ENCODE assay signal across 1 cellular context in the genomic region with DNA sequence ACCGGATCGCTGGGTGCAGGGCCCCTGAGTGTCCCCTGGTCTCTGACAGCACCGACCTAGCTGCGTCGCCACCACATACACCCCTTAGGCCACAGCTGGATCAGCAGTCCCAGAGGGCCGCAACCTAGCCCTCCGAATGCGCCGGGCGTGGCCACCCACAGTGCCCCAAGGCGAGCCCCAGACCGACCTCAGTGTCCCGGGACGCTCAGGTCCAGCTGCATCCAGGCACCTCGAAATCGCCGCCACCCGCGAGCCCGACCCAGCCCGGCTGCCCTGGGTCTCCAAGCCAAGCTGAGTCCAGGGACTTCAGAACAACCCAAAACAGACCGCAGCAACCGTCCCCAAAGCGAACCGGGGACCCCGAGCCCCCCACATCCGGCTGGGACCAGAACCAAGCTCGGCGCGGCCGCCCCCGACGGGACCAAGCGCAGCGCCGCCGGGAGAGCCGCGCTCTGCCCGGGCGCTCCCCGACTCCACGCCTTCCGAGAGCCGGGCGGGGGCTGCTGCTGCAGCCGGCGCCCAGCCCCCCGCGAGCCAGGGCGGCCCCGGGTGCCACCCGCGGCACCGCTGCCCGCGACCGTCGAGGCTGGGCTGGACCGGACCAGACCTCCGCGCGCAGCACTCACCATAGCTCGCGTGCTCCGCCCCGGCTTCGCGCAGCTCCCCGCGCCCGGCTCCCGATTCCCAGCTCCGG.
TF ChIP-seq lines count a peak whose summit lies in the region.

No MANE protein-coding gene starts in this region.

TF ChIP-seq in HEK293, 187 proteins besides CTCF, POLR2A, EP300 and RAD21 (continued from another document and continues in another):
- TF ChIP-seq, protein P1, sequence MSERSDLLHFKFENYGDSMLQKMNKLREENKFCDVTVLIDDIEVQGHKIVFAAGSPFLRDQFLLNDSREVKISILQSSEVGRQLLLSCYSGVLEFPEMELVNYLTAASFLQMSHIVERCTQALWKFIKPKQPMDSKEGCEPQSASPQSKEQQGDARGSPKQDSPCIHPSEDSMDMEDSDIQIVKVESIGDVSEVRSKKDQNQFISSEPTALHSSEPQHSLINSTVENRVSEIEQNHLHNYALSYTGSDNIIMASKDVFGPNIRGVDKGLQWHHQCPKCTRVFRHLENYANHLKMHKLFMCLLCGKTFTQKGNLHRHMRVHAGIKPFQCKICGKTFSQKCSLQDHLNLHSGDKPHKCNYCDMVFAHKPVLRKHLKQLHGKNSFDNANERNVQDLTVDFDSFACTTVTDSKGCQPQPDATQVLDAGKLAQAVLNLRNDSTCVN (tag by site-specific recombination; optimal IDR thresholded peaks at IDR 0.05): no peak
- TF ChIP-seq ZNF549 (tag by site-specific recombination; IDR thresholded peaks at IDR 0.05) (no peak), KLF10 (tag by site-specific recombination; IDR thresholded peaks at IDR 0.05) (no peak), ZNF830 (tag by site-specific recombination; IDR thresholded peaks at IDR 0.05; ENCODE audit: low read depth) (no peak), ZNF677 (tag by site-specific recombination; IDR thresholded peaks at IDR 0.05) (no peak), ZNF626 (tag by site-specific recombination; IDR thresholded peaks at IDR 0.05) (no peak), OSR2 (tag by site-specific recombination; IDR thresholded peaks at IDR 0.05) (no peak), GLIS2 (tag by site-specific recombination; IDR thresholded peaks at IDR 0.05) (peak; percentile 84), ZEB2 (tag by site-specific recombination; IDR thresholded peaks at IDR 0.05) (peak; percentile 38), ZNF350 (tag by site-specific recombination; IDR thresholded peaks at IDR 0.05) (no peak), SALL2 (tag by site-specific recombination; IDR thresholded peaks at IDR 0.05; ENCODE audit: borderline replicate concordance) (no peak), ZBTB1 (tag by site-specific recombination; IDR thresholded peaks at IDR 0.05) (no peak), SP7 (tag by site-specific recombination; IDR thresholded peaks at IDR 0.05) (no peak), ZNF221 (tag by site-specific recombination; IDR thresholded peaks at IDR 0.05; ENCODE audit: borderline replicate concordance) (no peak), HOXC10 (CRISPR knock-in tag; IDR thresholded peaks at IDR 0.05) (no peak), SCRT1 (tag by site-specific recombination; IDR thresholded peaks at IDR 0.05; ENCODE audit: borderline replicate concordance) (no peak), ZNF16 (tag by site-specific recombination; IDR thresholded peaks at IDR 0.05; ENCODE audit: low read depth) (no peak), ZNF548 (tag by site-specific recombination; IDR thresholded peaks at IDR 0.05) (no peak), ZNF561 (tag by site-specific recombination; IDR thresholded peaks at IDR 0.05; ENCODE audit: borderline replicate concordance) (no peak), REPIN1 (tag by site-specific recombination; IDR thresholded peaks at IDR 0.05; ENCODE audit: low read depth) (no peak), ZNF777 (tag by site-specific recombination; IDR thresholded peaks at IDR 0.05; ENCODE audit: borderline replicate concordance) (no peak), ZNF174 (tag by site-specific recombination; IDR thresholded peaks at IDR 0.05) (no peak), ZNF555 (tag by site-specific recombination; conservative IDR thresholded peaks at IDR 0.05) (no peak), ZNF239 (tag by site-specific recombination; IDR thresholded peaks at IDR 0.05) (no peak), ZBTB20 (tag by site-specific recombination; IDR thresholded peaks at IDR 0.05) (peak; percentile 78), ZFP41 (tag by site-specific recombination; IDR thresholded peaks at IDR 0.05; ENCODE audit: borderline replicate concordance) (no peak), ZNF391 (tag by site-specific recombination; IDR thresholded peaks at IDR 0.05; ENCODE audit: borderline replicate concordance, low read depth) (no peak), ZNF202 (tag by site-specific recombination; IDR thresholded peaks at IDR 0.05; ENCODE audit: borderline replicate concordance) (no peak), ZIC2 (tag by site-specific recombination; IDR thresholded peaks at IDR 0.05) (peak; percentile 63), MEIS1 (CRISPR knock-in tag; IDR thresholded peaks at IDR 0.05; ENCODE audit: borderline replicate concordance) (no peak), ZNF530 (tag by site-specific recombination; IDR thresholded peaks at IDR 0.05; ENCODE audit: low read depth) (no peak), ZNF707 (tag by site-specific recombination; IDR thresholded peaks at IDR 0.05) (no peak), ZNF510 (tag by site-specific recombination; IDR thresholded peaks at IDR 0.05; ENCODE audit: insufficient replicate concordance) (no peak), ZNF843 (tag by site-specific recombination; IDR thresholded peaks at IDR 0.05) (no peak)
- TF ChIP-seq, protein P2, sequence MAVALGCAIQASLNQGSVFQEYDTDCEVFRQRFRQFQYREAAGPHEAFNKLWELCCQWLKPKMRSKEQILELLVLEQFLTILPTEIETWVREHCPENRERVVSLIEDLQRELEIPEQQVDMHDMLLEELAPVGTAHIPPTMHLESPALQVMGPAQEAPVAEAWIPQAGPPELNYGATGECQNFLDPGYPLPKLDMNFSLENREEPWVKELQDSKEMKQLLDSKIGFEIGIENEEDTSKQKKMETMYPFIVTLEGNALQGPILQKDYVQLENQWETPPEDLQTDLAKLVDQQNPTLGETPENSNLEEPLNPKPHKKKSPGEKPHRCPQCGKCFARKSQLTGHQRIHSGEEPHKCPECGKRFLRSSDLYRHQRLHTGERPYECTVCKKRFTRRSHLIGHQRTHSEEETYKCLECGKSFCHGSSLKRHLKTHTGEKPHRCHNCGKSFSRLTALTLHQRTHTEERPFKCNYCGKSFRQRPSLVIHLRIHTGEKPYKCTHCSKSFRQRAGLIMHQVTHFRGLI (tag by site-specific recombination; IDR thresholded peaks at IDR 0.05): peak; percentile 29; the same call in 1 of the 2 replicates
- TF ChIP-seq, protein P3, sequence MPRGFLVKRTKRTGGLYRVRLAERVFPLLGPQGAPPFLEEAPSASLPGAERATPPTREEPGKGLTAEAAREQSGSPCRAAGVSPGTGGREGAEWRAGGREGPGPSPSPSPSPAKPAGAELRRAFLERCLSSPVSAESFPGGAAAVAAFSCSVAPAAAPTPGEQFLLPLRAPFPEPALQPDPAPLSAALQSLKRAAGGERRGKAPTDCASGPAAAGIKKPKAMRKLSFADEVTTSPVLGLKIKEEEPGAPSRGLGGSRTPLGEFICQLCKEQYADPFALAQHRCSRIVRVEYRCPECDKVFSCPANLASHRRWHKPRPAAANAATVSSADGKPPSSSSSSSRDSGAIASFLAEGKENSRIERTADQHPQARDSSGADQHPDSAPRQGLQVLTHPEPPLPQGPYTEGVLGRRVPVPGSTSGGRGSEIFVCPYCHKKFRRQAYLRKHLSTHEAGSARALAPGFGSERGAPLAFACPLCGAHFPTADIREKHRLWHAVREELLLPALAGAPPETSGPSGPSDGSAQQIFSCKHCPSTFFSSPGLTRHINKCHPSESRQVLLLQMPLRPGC (tag by site-specific recombination; IDR thresholded peaks at IDR 0.05): no peak
- TF ChIP-seq, protein P4, sequence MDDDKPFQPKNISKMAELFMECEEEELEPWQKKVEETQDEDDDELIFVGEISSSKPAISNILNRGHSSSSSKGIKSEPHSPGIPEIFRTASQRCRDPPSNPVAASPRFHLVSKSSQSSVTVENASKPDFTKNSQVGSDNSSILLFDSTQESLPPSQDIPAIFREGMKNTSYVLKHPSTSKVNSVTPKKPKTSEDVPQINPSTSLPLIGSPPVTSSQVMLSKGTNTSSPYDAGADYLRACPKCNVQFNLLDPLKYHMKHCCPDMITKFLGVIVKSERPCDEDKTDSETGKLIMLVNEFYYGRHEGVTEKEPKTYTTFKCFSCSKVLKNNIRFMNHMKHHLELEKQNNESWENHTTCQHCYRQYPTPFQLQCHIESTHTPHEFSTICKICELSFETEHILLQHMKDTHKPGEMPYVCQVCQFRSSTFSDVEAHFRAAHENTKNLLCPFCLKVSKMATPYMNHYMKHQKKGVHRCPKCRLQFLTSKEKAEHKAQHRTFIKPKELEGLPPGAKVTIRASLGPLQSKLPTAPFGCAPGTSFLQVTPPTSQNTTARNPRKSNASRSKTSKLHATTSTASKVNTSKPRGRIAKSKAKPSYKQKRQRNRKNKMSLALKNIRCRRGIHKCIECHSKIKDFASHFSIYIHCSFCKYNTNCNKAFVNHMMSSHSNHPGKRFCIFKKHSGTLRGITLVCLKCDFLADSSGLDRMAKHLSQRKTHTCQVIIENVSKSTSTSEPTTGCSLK (tag by site-specific recombination; IDR thresholded peaks at IDR 0.05): no peak
- TF ChIP-seq, protein P5, sequence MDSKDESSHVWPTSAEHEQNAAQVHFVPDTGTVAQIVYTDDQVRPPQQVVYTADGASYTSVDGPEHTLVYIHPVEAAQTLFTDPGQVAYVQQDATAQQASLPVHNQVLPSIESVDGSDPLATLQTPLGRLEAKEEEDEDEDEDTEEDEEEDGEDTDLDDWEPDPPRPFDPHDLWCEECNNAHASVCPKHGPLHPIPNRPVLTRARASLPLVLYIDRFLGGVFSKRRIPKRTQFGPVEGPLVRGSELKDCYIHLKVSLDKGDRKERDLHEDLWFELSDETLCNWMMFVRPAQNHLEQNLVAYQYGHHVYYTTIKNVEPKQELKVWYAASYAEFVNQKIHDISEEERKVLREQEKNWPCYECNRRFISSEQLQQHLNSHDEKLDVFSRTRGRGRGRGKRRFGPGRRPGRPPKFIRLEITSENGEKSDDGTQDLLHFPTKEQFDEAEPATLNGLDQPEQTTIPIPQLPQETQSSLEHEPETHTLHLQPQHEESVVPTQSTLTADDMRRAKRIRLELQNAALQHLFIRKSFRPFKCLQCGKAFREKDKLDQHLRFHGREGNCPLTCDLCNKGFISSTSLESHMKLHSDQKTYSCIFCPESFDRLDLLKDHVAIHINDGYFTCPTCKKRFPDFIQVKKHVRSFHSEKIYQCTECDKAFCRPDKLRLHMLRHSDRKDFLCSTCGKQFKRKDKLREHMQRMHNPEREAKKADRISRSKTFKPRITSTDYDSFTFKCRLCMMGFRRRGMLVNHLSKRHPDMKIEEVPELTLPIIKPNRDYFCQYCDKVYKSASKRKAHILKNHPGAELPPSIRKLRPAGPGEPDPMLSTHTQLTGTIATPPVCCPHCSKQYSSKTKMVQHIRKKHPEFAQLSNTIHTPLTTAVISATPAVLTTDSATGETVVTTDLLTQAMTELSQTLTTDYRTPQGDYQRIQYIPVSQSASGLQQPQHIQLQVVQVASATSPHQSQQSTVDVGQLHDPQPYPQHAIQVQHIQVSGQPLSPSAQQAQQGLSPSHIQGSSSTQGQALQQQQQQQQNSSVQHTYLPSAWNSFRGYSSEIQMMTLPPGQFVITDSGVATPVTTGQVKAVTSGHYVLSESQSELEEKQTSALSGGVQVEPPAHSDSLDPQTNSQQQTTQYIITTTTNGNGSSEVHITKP (tag by site-specific recombination; IDR thresholded peaks at IDR 0.05): peak; percentile 33; the same call in 1 of the 2 replicates
- TF ChIP-seq, protein P6, sequence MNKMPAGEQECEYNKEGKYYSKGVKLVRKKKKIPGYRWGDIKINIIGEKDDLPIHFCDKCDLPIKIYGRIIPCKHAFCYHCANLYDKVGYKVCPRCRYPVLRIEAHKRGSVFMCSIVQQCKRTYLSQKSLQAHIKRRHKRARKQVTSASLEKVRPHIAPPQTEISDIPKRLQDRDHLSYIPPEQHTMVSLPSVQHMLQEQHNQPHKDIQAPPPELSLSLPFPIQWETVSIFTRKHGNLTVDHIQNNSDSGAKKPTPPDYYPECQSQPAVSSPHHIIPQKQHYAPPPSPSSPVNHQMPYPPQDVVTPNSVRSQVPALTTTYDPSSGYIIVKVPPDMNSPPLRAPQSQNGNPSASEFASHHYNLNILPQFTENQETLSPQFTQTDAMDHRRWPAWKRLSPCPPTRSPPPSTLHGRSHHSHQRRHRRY (tag by site-specific recombination; IDR thresholded peaks at IDR 0.05): no peak
- TF ChIP-seq, protein P7, sequence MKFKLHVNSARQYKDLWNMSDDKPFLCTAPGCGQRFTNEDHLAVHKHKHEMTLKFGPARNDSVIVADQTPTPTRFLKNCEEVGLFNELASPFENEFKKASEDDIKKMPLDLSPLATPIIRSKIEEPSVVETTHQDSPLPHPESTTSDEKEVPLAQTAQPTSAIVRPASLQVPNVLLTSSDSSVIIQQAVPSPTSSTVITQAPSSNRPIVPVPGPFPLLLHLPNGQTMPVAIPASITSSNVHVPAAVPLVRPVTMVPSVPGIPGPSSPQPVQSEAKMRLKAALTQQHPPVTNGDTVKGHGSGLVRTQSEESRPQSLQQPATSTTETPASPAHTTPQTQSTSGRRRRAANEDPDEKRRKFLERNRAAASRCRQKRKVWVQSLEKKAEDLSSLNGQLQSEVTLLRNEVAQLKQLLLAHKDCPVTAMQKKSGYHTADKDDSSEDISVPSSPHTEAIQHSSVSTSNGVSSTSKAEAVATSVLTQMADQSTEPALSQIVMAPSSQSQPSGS (tag by site-specific recombination; IDR thresholded peaks at IDR 0.05; ENCODE audit: low read depth): no peak
- TF ChIP-seq, protein P8, sequence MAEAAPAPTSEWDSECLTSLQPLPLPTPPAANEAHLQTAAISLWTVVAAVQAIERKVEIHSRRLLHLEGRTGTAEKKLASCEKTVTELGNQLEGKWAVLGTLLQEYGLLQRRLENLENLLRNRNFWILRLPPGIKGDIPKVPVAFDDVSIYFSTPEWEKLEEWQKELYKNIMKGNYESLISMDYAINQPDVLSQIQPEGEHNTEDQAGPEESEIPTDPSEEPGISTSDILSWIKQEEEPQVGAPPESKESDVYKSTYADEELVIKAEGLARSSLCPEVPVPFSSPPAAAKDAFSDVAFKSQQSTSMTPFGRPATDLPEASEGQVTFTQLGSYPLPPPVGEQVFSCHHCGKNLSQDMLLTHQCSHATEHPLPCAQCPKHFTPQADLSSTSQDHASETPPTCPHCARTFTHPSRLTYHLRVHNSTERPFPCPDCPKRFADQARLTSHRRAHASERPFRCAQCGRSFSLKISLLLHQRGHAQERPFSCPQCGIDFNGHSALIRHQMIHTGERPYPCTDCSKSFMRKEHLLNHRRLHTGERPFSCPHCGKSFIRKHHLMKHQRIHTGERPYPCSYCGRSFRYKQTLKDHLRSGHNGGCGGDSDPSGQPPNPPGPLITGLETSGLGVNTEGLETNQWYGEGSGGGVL (tag by site-specific recombination; IDR thresholded peaks at IDR 0.05): no peak
- TF ChIP-seq, protein P9, sequence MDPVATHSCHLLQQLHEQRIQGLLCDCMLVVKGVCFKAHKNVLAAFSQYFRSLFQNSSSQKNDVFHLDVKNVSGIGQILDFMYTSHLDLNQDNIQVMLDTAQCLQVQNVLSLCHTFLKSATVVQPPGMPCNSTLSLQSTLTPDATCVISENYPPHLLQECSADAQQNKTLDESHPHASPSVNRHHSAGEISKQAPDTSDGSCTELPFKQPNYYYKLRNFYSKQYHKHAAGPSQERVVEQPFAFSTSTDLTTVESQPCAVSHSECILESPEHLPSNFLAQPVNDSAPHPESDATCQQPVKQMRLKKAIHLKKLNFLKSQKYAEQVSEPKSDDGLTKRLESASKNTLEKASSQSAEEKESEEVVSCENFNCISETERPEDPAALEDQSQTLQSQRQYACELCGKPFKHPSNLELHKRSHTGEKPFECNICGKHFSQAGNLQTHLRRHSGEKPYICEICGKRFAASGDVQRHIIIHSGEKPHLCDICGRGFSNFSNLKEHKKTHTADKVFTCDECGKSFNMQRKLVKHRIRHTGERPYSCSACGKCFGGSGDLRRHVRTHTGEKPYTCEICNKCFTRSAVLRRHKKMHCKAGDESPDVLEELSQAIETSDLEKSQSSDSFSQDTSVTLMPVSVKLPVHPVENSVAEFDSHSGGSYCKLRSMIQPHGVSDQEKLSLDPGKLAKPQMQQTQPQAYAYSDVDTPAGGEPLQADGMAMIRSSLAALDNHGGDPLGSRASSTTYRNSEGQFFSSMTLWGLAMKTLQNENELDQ (tag by site-specific recombination; IDR thresholded peaks at IDR 0.05; ENCODE audit: low read depth): no peak
